8 cellular contexts compared by ENCODE assay signal in genomic region chr3:125968121-125968520, GRCh38. TPM values are rescaled to one million over a fixed set of nuclear protein-coding genes. Genes with fewer than 3 reads are reported as not detected.
"Had no signal": no experiment of that assay in that cellular context is flagged by ENCODE, and none has a peak within 500 bp of the region (broad histone marks: within the 10 kb centered on the region; RNA-seq: fewer than 3 reads in every experiment).

No MANE protein-coding gene starts in this region.

RNA-seq across cellular contexts. Expression of gene ROPN1B, which starts 0.9 kb away (rescaled TPM):
- total RNA-seq: activated CD4-positive, alpha-beta memory T cell treated with anti-CD3 and anti-CD28 coated beads, Interleukin-2, amount 10 ng/mL, durations not matched to agents 7 days and 5 days; activated CD4-positive, alpha-beta T cell treated with anti-CD3 and anti-CD28 coated beads for 36 hours; activated CD4-positive, alpha-beta T cell treated with anti-CD3 and anti-CD28 coated beads, Interleukin-2, amount 10 ng/mL, durations not matched to agents 7 days and 5 days; activated CD8-positive, alpha-beta memory T cell treated with anti-CD3 and anti-CD28 coated beads, Interleukin-2, amount 10 ng/mL, durations not matched to agents 7 days and 5 days; activated CD8-positive, alpha-beta T cell treated with anti-CD3 and anti-CD28 coated beads, Interleukin-2, amount 10 ng/mL, durations not matched to agents 7 days and 5 days; activated naive CD8-positive, alpha-beta T cell treated with anti-CD3 and anti-CD28 coated beads, Interleukin-2, amount 10 ng/mL, durations not matched to agents 7 days and 5 days; activated T-helper 2 cell treated with anti-CD3 and anti-CD28 coated beads, Interferon-gamma antibody, Interleukin-2, Interleukin-4, amounts not matched to agents 10 μg/mL and 5 μg/mL and 100 μg/mL, durations not matched to agents 14 hours and 24 hours and 36 hours; ascending aorta had no signal
